Comparison of ENCODE assay signal across 1 cellular context in the genomic region with DNA sequence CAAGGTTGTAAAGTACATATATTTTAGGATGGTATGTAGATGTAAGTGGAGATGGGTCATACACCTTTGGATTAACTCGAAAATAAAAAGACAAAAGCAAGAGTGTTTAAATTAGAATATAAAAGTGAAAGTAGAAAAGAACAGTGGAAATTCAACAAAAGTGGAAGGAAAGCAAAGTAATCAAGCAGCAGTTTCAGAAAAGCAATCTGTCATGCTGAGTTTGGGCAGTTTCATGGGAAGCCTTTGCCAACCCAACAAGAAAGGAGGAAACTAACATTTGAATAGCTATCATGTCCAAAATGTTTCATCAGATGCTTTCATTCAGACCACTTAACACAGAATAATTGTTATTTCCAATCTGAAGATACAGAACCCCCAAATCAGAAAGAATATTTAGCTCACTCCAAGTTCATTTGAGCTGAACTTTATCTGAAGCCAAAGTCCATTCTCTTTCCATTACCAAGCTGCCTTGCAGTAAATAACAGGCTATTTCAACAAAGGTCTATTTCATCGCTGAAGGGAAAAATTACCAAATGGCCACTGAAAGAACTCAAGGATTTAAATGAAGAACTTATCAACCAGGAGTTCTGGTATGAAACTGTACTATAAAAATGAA.
TF ChIP-seq lines count a peak whose summit lies in the region.

No MANE protein-coding gene starts in this region.

TF ChIP-seq in liver, 16 proteins besides CTCF, POLR2A, EP300 and RAD21 (continued from another document):
- TF ChIP-seq, protein P1, sequence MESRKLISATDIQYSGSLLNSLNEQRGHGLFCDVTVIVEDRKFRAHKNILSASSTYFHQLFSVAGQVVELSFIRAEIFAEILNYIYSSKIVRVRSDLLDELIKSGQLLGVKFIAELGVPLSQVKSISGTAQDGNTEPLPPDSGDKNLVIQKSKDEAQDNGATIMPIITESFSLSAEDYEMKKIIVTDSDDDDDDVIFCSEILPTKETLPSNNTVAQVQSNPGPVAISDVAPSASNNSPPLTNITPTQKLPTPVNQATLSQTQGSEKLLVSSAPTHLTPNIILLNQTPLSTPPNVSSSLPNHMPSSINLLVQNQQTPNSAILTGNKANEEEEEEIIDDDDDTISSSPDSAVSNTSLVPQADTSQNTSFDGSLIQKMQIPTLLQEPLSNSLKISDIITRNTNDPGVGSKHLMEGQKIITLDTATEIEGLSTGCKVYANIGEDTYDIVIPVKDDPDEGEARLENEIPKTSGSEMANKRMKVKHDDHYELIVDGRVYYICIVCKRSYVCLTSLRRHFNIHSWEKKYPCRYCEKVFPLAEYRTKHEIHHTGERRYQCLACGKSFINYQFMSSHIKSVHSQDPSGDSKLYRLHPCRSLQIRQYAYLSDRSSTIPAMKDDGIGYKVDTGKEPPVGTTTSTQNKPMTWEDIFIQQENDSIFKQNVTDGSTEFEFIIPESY (IDR thresholded peaks at IDR 0.05): no peak
- peak; percentile 63 for TF ChIP-seq HNF4G (IDR thresholded peaks at IDR 0.05)
- TF ChIP-seq SP1 (IDR thresholded peaks at IDR 0.05): peak; percentile 89
- TF ChIP-seq, protein P2, sequence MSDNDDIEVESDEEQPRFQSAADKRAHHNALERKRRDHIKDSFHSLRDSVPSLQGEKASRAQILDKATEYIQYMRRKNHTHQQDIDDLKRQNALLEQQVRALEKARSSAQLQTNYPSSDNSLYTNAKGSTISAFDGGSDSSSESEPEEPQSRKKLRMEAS (IDR thresholded peaks at IDR 0.05): no peak
- TF ChIP-seq, protein P3, sequence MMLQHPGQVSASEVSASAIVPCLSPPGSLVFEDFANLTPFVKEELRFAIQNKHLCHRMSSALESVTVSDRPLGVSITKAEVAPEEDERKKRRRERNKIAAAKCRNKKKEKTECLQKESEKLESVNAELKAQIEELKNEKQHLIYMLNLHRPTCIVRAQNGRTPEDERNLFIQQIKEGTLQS (IDR thresholded peaks at IDR 0.05): no peak
- TF ChIP-seq HNF4A (conservative IDR thresholded peaks at IDR 0.05): peak; percentile 85 to 91
TF ChIP-seq in liver: peak in this region for 6.
